Comparison of ENCODE assay signal across 25 cellular contexts in the genomic region with DNA sequence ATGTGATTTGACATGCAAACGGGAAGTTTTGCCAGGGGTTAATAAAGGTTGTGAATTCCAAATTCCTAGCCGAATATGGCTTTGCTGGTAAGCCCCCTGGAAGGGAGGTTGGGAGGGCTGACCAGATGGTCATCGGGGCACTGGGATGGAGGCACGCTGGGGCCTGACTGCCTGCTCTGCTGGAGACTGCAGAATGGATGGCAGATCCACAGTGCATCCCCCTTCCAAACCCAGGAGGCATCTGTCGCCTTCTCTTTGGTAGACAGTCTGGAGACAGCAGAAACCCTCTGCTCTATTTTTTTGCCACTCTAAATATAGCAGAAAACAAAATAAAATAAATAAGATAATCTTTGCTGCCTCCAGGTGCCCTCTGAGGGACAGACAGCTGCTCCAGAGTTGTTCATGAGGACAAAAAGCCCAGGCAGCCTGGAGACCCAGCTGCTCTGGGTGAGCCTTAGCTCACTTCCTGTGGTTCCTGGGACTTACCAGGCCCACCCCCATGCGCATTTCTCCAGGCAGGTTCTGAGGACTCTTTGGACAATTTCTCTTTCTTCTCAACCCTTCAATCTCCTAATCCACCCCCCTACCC. TPM values are rescaled to one million over a fixed set of nuclear protein-coding genes. Genes with fewer than 3 reads are reported as not detected.
A peak's percentile ranks its signal among the peaks of the same experiment; 100 is the strongest.
DNase-seq lines count a peak whose midpoint lies in the region; ATAC-seq and TF ChIP-seq lines count a peak whose summit lies in the region.
"Had no signal": no experiment of that assay in that cellular context is flagged by ENCODE, and none has a peak within 500 bp of the region (broad histone marks: within the 10 kb centered on the region; RNA-seq: fewer than 3 reads in every experiment).

No MANE protein-coding gene starts in this region.

- peaks cover 46% of the 10 kb centered on the region for H3K36me3 Mint-ChIP-seq in CD4-positive, alpha-beta T cell (ENCODE audit: low read depth)
- H3K36me3 Mint-ChIP-seq in chondrocyte (ENCODE audit: low read depth) = peaks cover 17% of the 10 kb centered on the region
- H3K36me3 Mint-ChIP-seq: brain had no signal

- H3K4me1 ChIP-seq in Panc1 (ENCODE audit: control insufficient read depth, insufficient read depth, low read length) = peaks cover 7% of the 10 kb centered on the region
- H3K4me1 ChIP-seq: parathyroid adenoma had no signal

- no peaks in the 10 kb centered on the region for H3K27me3 Mint-ChIP-seq in CD4-positive, alpha-beta T cell
- H3K27me3 Mint-ChIP-seq in chondrocyte (ENCODE audit: low read depth) = no peaks in the 10 kb centered on the region
- H3K27me3 Mint-ChIP-seq: activated naive CD8-positive, alpha-beta T cell treated with anti-CD3 and anti-CD28 coated beads, Interleukin-2, amount 50 U/mL, for 24 hours; brain; dendritic cell treated with granulocyte-macrophage colony-stimulating factor and Interleukin-4, amounts not matched to agents 40 ng/mL and 50 ng/mL, for 4 days had no signal

- CTCF ChIA-PET in CD4-positive, alpha-beta T cell (lab: Charles Lee) = interaction anchor here (2.0 kb wide), 1 partner anchor 126 kb away, joined by 9 read pairs; a partner anchor contains a TSS
- CTCF ChIA-PET in Panc1 (lab: Charles Lee) = interaction anchor here (0.6 kb wide), 1 partner anchor 315 kb away, joined by 3 read pairs; no protein-coding TSS in a partner anchor

- no peaks in the 10 kb centered on the region for H3K9me3 ChIP-seq in CD4-positive, alpha-beta T cell (ENCODE audit: control insufficient read depth, low read length)
- no peaks in the 10 kb centered on the region for H3K9me3 ChIP-seq in Panc1 (ENCODE audit: control insufficient read depth, insufficient read depth, low read depth, low read length)
- H3K9me3 ChIP-seq: tibial nerve had no signal

- peak overlapping the region; percentile 100 for H3K27ac Mint-ChIP-seq in CD4-positive, alpha-beta T cell
- no peak overlapping the region for H3K27ac Mint-ChIP-seq in chondrocyte (ENCODE audit: unreplicated experiment)
- H3K27ac Mint-ChIP-seq: activated naive CD8-positive, alpha-beta T cell treated with anti-CD3 and anti-CD28 coated beads, Interleukin-2, amount 50 U/mL, for 24 hours; activated T-helper 2 cell treated with anti-CD3 and anti-CD28 coated beads, Interferon-gamma antibody, Interleukin-2, Interleukin-4, amounts not matched to agents 10 μg/mL and 5 μg/mL and 100 μg/mL, durations not matched to agents 14 hours and 24 hours and 36 hours; T-helper 2 cell treated with Interferon-gamma antibody and Interleukin-4, amounts not matched to agents 5 μg/mL and 100 μg/mL, for 36 hours had no signal

- POLR2A ChIA-PET in CD4-positive, alpha-beta T cell (lab: Charles Lee) = no interaction called here
- POLR2A ChIA-PET in Panc1 (lab: Charles Lee) = no interaction called here

- TSS peak; percentile 65 for BruUV-seq in Panc1 (replicated peaks; lab: Mats Ljungman, UMichigan)

- no peaks in the 10 kb centered on the region for H3K9me3 Mint-ChIP-seq in CD4-positive, alpha-beta T cell
- no peaks in the 10 kb centered on the region for H3K9me3 Mint-ChIP-seq in chondrocyte (ENCODE audit: low read depth)
- H3K9me3 Mint-ChIP-seq: activated naive CD8-positive, alpha-beta T cell treated with anti-CD3 and anti-CD28 coated beads, Interleukin-2, amount 50 U/mL, for 24 hours; activated T-helper 2 cell treated with anti-CD3 and anti-CD28 coated beads, Interferon-gamma antibody, Interleukin-2, Interleukin-4, amounts not matched to agents 10 μg/mL and 5 μg/mL and 100 μg/mL, durations not matched to agents 14 hours and 24 hours and 36 hours; brain; dendritic cell treated with granulocyte-macrophage colony-stimulating factor and Interleukin-4, amounts not matched to agents 40 ng/mL and 50 ng/mL, for 4 days; T-helper 2 cell treated with Interferon-gamma antibody and Interleukin-4, amounts not matched to agents 5 μg/mL and 100 μg/mL, for 36 hours had no signal

- no peak overlapping the region for H3K4me3 Mint-ChIP-seq in CD4-positive, alpha-beta T cell
- no peak overlapping the region for H3K4me3 Mint-ChIP-seq in chondrocyte (ENCODE audit: unreplicated experiment)
- H3K4me3 Mint-ChIP-seq: activated naive CD8-positive, alpha-beta T cell treated with anti-CD3 and anti-CD28 coated beads, Interleukin-2, amount 50 U/mL, for 24 hours; brain; dendritic cell treated with granulocyte-macrophage colony-stimulating factor and Interleukin-4, amounts not matched to agents 40 ng/mL and 50 ng/mL, for 4 days; T-helper 2 cell treated with Interferon-gamma antibody and Interleukin-4, amounts not matched to agents 5 μg/mL and 100 μg/mL, for 36 hours had no signal

- H3K36me3 ChIP-seq in Panc1 (ENCODE audit: control insufficient read depth, insufficient read depth, low read length) = peaks cover 7% of the 10 kb centered on the region

- in situ Hi-C loops in Panc1 (cut with HindIII; ENCODE audit: low pct_unique_long_range_greater_than_20kb, low sequenced_read_pairs) = no loop called here

- no peak overlapping the region for H3K4me3 ChIP-seq in Panc1 (ENCODE audit: low read depth in 2 of 2, low read length in 2 of 2)
- H3K4me3 ChIP-seq: tibial nerve had no signal

- H3K27ac ChIP-seq in CD4-positive, alpha-beta T cell (ENCODE audit: low read depth, low read length) = no peak overlapping the region
- no peak overlapping the region for H3K27ac ChIP-seq in Panc1 (ENCODE audit: low read length)
- H3K27ac ChIP-seq: parathyroid adenoma had no signal

- TF ChIP-seq CTCF in CD4-positive, alpha-beta T cell (IDR thresholded peaks at IDR 0.05) = no peak
- TF ChIP-seq CTCF in Panc1 (IDR thresholded peaks at IDR 0.05) = no peak
- no peak for TF ChIP-seq CTCF in chondrocyte (IDR thresholded peaks at IDR 0.05)

- H3K27me3 ChIP-seq in CD4-positive, alpha-beta T cell (ENCODE audit: control insufficient read depth, insufficient read depth, low read length) = no peaks in the 10 kb centered on the region
- H3K27me3 ChIP-seq in Panc1 (ENCODE audit: control insufficient read depth, insufficient read depth, low read length) = no peaks in the 10 kb centered on the region
- H3K27me3 ChIP-seq: tibial nerve had no signal

- DNase-seq in CD4-positive, alpha-beta T cell = no peak
- DNase-seq in DMS 273 treated with DMSO at 0.1 percent for 48 hours (lab: John Stamatoyannopoulos, UW) (peak; percentile 82), Panc1 (ENCODE audit: low read depth, low spot score) (no peak), myocyte (ENCODE audit: low read depth) (peak; percentile 79), chondrocyte (ENCODE audit: low spot score) (no peak)
- no peak for DNase-seq in stimulated activated CD4-positive, alpha-beta T cell treated with anti-CD3 and anti-CD28 coated beads, Interleukin-1b, Interleukin-23, amount 100 ng/mL, for 48 hours
- DNase-seq: activated CD4-positive, CD25-positive, alpha-beta regulatory T cell treated with anti-CD3 and anti-CD28 coated beads, Interleukin-2, amount 50 U/mL, for 72 hours; activated naive CD8-positive, alpha-beta T cell treated with anti-CD3 and anti-CD28 coated beads, Interleukin-2, amount 50 U/mL, for 24 hours; AML-193; GDM1; hippocampal formation; islet precursor cell; MV-4-11; NCI-H2081; NCI-H526; SIG-M5; stimulated activated naive CD8-positive, alpha-beta T cell treated with anti-CD3 and anti-CD28 coated beads, Interleukin-15, Interleukin-2, amounts not matched to agents 100 U/mL and 50 U/mL, for 24 hours had no signal

- ATAC-seq in CD4-positive, alpha-beta T cell (ENCODE audit: poor library complexity) = no peak
- ATAC-seq in Panc1 (no peak), HG02759 (IDR thresholded peaks at IDR 0.05; ENCODE audit: unreplicated experiment) (no peak)
- ATAC-seq: activated naive CD8-positive, alpha-beta T cell treated with anti-CD3 and anti-CD28 coated beads, Interleukin-2, amount 50 U/mL, for 24 hours; sciatic nerve; stimulated activated naive CD8-positive, alpha-beta T cell treated with anti-CD3 and anti-CD28 coated beads, Interleukin-15, Interleukin-2, amounts not matched to agents 100 U/mL and 50 U/mL, for 24 hours had no signal

- H3K4me1 Mint-ChIP-seq in CD4-positive, alpha-beta T cell (ENCODE audit: low read depth) = peaks cover 34% of the 10 kb centered on the region
- peaks cover 15% of the 10 kb centered on the region for H3K4me1 Mint-ChIP-seq in chondrocyte (ENCODE audit: low read depth)

- intact Hi-C loops in CD4-positive, alpha-beta T cell (cut with DNase I, micrococcal nuclease) = loop anchor here (5.0 kb wide), 4 partner anchors 37 to 433 kb away; no protein-coding TSS in a partner anchor
- intact Hi-C loops in Panc1 (cut with micrococcal nuclease; ENCODE audit: unreplicated experiment) = no loop called here

RNA-seq across cellular contexts. Expression of a gene that starts 6.1 kb away (rescaled TPM):
- total RNA-seq in CD4-positive, alpha-beta T cell = 1 to 10 TPM; 2.2 to 2.3 TPM
- 2.1 TPM for total RNA-seq in Panc1 (2021; ENCODE audit: unreplicated experiment)
- polyA plus RNA-seq in Panc1 (2012; ENCODE audit: insufficient read length) = 1.6 TPM
- total RNA-seq in myocyte = 0.26 and 0.45 TPM in 2 replicates
- 2.2 TPM for polyA plus RNA-seq in myocyte (2012)
- total RNA-seq in chondrocyte = 2.2 to 3.8 TPM (median 2.9 TPM) in 3 replicates

Comparison
In these comparisons a context has a peak if more than half of its experiments do, and no peak if none do; other contexts are left out.
1. DNase-seq: peak in DMS 273 treated with DMSO at 0.1 percent for 48 hours (single experiment) and myocyte (single experiment); none in CD4-positive, alpha-beta T cell (0 of 10), Panc1 (single experiment), stimulated activated CD4-positive, alpha-beta T cell treated with anti-CD3 and anti-CD28 coated beads, Interleukin-1b, Interleukin-23, amount 100 ng/mL, for 48 hours (single experiment) and chondrocyte (single experiment).